ENCODE assay signal across 16 cellular contexts in the genomic region with DNA sequence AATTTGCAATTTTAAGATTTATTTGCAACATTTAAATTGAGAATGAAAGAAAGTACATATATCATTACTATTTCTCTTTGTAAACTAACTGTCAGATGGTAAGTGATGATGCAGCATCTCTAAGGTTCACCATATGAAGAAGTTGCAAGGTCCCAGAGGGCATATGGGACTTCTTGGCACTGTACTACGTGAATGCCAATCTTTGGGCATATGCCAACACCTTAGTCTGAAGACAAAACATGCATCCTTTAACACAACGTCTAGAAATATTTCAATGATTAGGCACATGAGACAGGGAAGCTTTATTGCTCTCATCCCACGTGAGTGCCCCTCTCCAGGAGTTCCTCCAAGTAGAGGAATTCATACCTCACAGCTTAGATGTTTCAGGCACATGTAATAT.
"Had no signal": no experiment of that assay in that cellular context is flagged by ENCODE, and none has a peak within 500 bp of the region (broad histone marks: within the 10 kb centered on the region; RNA-seq: fewer than 3 reads in every experiment).

No MANE protein-coding gene starts in this region.

- ATAC-seq: mucosa of descending colon; naive thymus-derived CD4-positive, alpha-beta T cell; pancreas had no signal

- H3K36me3 ChIP-seq: pancreas, sigmoid colon had no signal

- H3K4me1 ChIP-seq: ascending aorta, sigmoid colon, tibial artery had no signal

- H3K4me3 ChIP-seq: ascending aorta, left ventricle myocardium inferior, mucosa of descending colon, pancreas, sigmoid colon, spleen, tibial artery had no signal

- H3K27ac ChIP-seq: ascending aorta, left ventricle myocardium inferior, pancreas, sigmoid colon, spleen, tibial artery had no signal

- FAIRE-seq: kidney, pancreas, urothelium cell line had no signal

- H3K27me3 ChIP-seq: ascending aorta, pancreas, sigmoid colon, spleen, tibial artery had no signal

- H3K9me3 ChIP-seq: ascending aorta, pancreas, sigmoid colon, tibial artery had no signal

- DNase-seq: activated CD4-positive, alpha-beta memory T cell treated with anti-CD3 and anti-CD28 coated beads, Interleukin-2, amount 10 ng/mL, durations not matched to agents 7 days and 5 days; activated CD4-positive, alpha-beta T cell treated with anti-CD3 and anti-CD28 coated beads for 4 hours; activated naive CD4-positive, alpha-beta T cell treated with anti-CD3 and anti-CD28 coated beads, Interleukin-2, amount 10 ng/mL, durations not matched to agents 7 days and 5 days; activated T-cell treated with anti-CD3 and anti-CD28 coated beads, Interleukin-2, amount 50 U/mL, for 24 hours; hippocampal formation; kidney; left ventricle myocardium inferior; mucosa of descending colon; naive thymus-derived CD4-positive, alpha-beta T cell; pancreas; sigmoid colon; spleen; stimulated activated CD4-positive, alpha-beta T cell treated with anti-CD3 and anti-CD28 coated beads, Interleukin-1b, Interleukin-23, amount 100 ng/mL, for 48 hours; tibial artery had no signal
